ENCODE assay signal across 26 cellular contexts in the genomic region with DNA sequence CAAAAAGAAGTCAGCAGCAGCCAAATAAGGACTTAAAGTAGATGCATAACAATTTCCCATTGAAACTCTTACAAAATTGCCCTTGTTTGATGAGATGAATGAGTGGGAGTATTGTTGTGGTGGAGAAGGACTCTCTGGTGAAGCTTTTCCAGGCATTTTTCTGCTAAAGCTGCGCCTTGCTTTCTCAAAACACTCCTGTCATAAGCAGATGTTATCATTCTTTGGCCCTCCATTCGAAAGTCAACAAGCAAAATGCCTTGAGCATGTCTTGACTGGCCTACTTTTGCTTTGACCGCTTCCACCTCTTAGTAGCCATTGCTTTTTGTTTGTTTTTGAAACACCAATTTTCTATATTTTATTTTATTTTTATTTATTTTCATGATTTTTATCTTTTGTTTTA.
"Had no signal": no experiment of that assay in that cellular context is flagged by ENCODE, and none has a peak within 500 bp of the region (broad histone marks: within the 10 kb centered on the region; RNA-seq: fewer than 3 reads in every experiment).

No MANE protein-coding gene starts in this region.

- H3K9me3 ChIP-seq: esophagus muscularis mucosa, mucosa of descending colon, right lobe of liver, thoracic aorta, tibial nerve, upper lobe of left lung had no signal

- DNase-seq: cortex of kidney; effector memory CD8-positive, alpha-beta T cell; head of caudate nucleus; left ventricle myocardium superior; mesenchymal stem cell; mucosa of descending colon; naive B cell; right lobe of liver; small intestine; stimulated activated CD4-positive, alpha-beta T cell treated with anti-CD3 and anti-CD28 coated beads, Interleukin-15, amount 100 ng/mL, for 24 hours; stimulated activated CD4-positive, alpha-beta T cell treated with anti-CD3 and anti-CD28 coated beads, Interleukin-2, amount 100 ng/mL, for 48 hours; stimulated activated naive B cell treated with anti-CD40 and anti-IgM and Interleukin-4, amounts not matched to agents 10 μg/mL and 1 μg/mL and 100 μg/mL, for 72 hours; upper lobe of left lung had no signal

- H2AFZ ChIP-seq: neural progenitor cell, parathyroid adenoma had no signal

- H3K36me3 Mint-ChIP-seq: mesothelial cell of epicardium; naive B cell; natural killer cell treated with Interleukin-12 subunit alpha and Interleukin-12 subunit beta and Interleukin-15 and Interleukin-18, amount 100 ng/mL, for 72 hours; stimulated activated naive B cell treated with anti-CD40 and anti-IgM and Interleukin-4, amounts not matched to agents 10 μg/mL and 1 μg/mL and 100 μg/mL, for 72 hours had no signal

- H3K4me1 ChIP-seq: esophagus muscularis mucosa, neural progenitor cell, parathyroid adenoma, right lobe of liver, tibial nerve, upper lobe of left lung had no signal

- H3K4me2 ChIP-seq: neural progenitor cell had no signal

- H3K79me2 ChIP-seq: parathyroid adenoma had no signal

- H3K27ac Mint-ChIP-seq: effector memory CD8-positive, alpha-beta T cell; mesothelial cell of epicardium; naive B cell; natural killer cell treated with Interleukin-12 subunit alpha and Interleukin-12 subunit beta and Interleukin-15 and Interleukin-18, amount 100 ng/mL, for 72 hours; neural progenitor cell; progenitor cell of endocrine pancreas; stimulated activated naive B cell treated with anti-CD40 and anti-IgM and Interleukin-4, amounts not matched to agents 10 μg/mL and 1 μg/mL and 100 μg/mL, for 72 hours; stimulated activated naive CD8-positive, alpha-beta T cell treated with anti-CD3 and anti-CD28 coated beads, Interleukin-15, Interleukin-2, amounts not matched to agents 100 ng/mL and 50 ng/mL, for 24 hours had no signal

- H3K4me3 ChIP-seq: esophagus muscularis mucosa, lung, mucosa of descending colon, neural progenitor cell, right lobe of liver, thoracic aorta, tibial nerve, upper lobe of left lung had no signal

- H3K27ac ChIP-seq: esophagus muscularis mucosa, neural progenitor cell, parathyroid adenoma, right lobe of liver, thoracic aorta, tibial nerve, upper lobe of left lung had no signal

- H3K4me1 Mint-ChIP-seq: mesothelial cell of epicardium; naive B cell; neural progenitor cell; stimulated activated naive B cell treated with anti-CD40 and anti-IgM and Interleukin-4, amounts not matched to agents 10 μg/mL and 1 μg/mL and 100 μg/mL, for 72 hours had no signal

- H3K27me3 Mint-ChIP-seq: effector memory CD8-positive, alpha-beta T cell; naive B cell; progenitor cell of endocrine pancreas; stimulated activated naive CD8-positive, alpha-beta T cell treated with anti-CD3 and anti-CD28 coated beads, Interleukin-15, Interleukin-2, amounts not matched to agents 100 ng/mL and 50 ng/mL, for 24 hours had no signal

- H3K36me3 ChIP-seq: esophagus muscularis mucosa, neural progenitor cell, right lobe of liver, thoracic aorta, tibial nerve, upper lobe of left lung had no signal

- FAIRE-seq: frontal cortex, keratinocyte, small intestine, urothelium cell line had no signal

- H3K27me3 ChIP-seq: esophagus muscularis mucosa, neural progenitor cell, right lobe of liver, tibial nerve, upper lobe of left lung had no signal

- H3K4me3 Mint-ChIP-seq: effector memory CD8-positive, alpha-beta T cell; mesothelial cell of epicardium; naive B cell; natural killer cell treated with Interleukin-12 subunit alpha and Interleukin-12 subunit beta and Interleukin-15 and Interleukin-18, amount 100 ng/mL, for 72 hours; neural progenitor cell; stimulated activated naive B cell treated with anti-CD40 and anti-IgM and Interleukin-4, amounts not matched to agents 10 μg/mL and 1 μg/mL and 100 μg/mL, for 72 hours; stimulated activated naive CD8-positive, alpha-beta T cell treated with anti-CD3 and anti-CD28 coated beads, Interleukin-15, Interleukin-2, amounts not matched to agents 100 ng/mL and 50 ng/mL, for 24 hours had no signal

- H3K9me3 Mint-ChIP-seq: natural killer cell treated with Interleukin-12 subunit alpha and Interleukin-12 subunit beta and Interleukin-15 and Interleukin-18, amount 100 ng/mL, for 72 hours; stimulated activated naive CD8-positive, alpha-beta T cell treated with anti-CD3 and anti-CD28 coated beads, Interleukin-15, Interleukin-2, amounts not matched to agents 100 ng/mL and 50 ng/mL, for 24 hours had no signal

- H3K9ac ChIP-seq: neural progenitor cell, parathyroid adenoma had no signal
